In genomic region chr5:179805070-179805528, GRCh38 we compare ENCODE assay signal across 8 cellular contexts. TPM values are rescaled to one million over a fixed set of nuclear protein-coding genes. Genes with fewer than 3 reads are reported as not detected.
DNase-seq lines count a peak whose midpoint lies in the region; ATAC-seq and TF ChIP-seq lines count a peak whose summit lies in the region.

No MANE protein-coding gene starts in this region.

- H3K36me3 Mint-ChIP-seq in CD8-positive, alpha-beta T cell, result peaks cover 6% of the 10 kb centered on the region
- peaks cover 8% of the 10 kb centered on the region for H3K36me3 Mint-ChIP-seq in nephron (ENCODE audit: low read depth)

- H3K4me1 ChIP-seq in CD8-positive, alpha-beta T cell (ENCODE audit: insufficient read depth, low read length), result peaks cover 33% of the 10 kb centered on the region

- peak overlapping the region; percentile 85 for H3K4me3 Mint-ChIP-seq in CD8-positive, alpha-beta T cell
- H3K4me3 Mint-ChIP-seq in nephron, result peak overlapping the region; percentile 85 to 87 (median 85)

- H3K36me3 ChIP-seq in CD8-positive, alpha-beta T cell (ENCODE audit: insufficient read depth, low read length), result no peaks in the 10 kb centered on the region

- intact Hi-C loops in CD8-positive, alpha-beta T cell (cut with DNase I, micrococcal nuclease), result loop anchor here in 1 of 2 experiments (10.0 kb wide), 1 partner anchor 170 kb away; no protein-coding TSS in a partner anchor

- CTCF ChIA-PET in CD8-positive, alpha-beta T cell (lab: Charles Lee), result interaction anchor here (1.1 to 1.2 kb wide), 2 partner anchors 64 to 102 kb away, joined by 3 read pairs; no protein-coding TSS in a partner anchor

- no peaks in the 10 kb centered on the region for H3K9me3 Mint-ChIP-seq in CD8-positive, alpha-beta T cell
- H3K9me3 Mint-ChIP-seq in nephron, result no peaks in the 10 kb centered on the region

- ATAC-seq in CD8-positive, alpha-beta T cell, result no peak
- no peak for ATAC-seq in GM19455 (IDR thresholded peaks at IDR 0.05; ENCODE audit: unreplicated experiment)

- H3K27ac Mint-ChIP-seq in CD8-positive, alpha-beta T cell, result peak overlapping the region; percentile 86
- peak overlapping the region in 2 of 3 experiments; percentile 33 to 78 for H3K27ac Mint-ChIP-seq in nephron

- no peak for TF ChIP-seq CTCF in CD8-positive, alpha-beta T cell (IDR thresholded peaks at IDR 0.05)
- no peak for TF ChIP-seq CTCF in nephron (IDR thresholded peaks at IDR 0.05; ENCODE audit: unreplicated experiment in 3 of 3)

- no peak overlapping the region for H3K27ac ChIP-seq in CD8-positive, alpha-beta T cell (ENCODE audit: low read depth, low read length)
- H3K27ac ChIP-seq in epithelial cell of prostate, result peak overlapping the region; percentile 92

- no peaks in the 10 kb centered on the region for H3K27me3 Mint-ChIP-seq in CD8-positive, alpha-beta T cell (ENCODE audit: low read depth)
- no peaks in the 10 kb centered on the region for H3K27me3 Mint-ChIP-seq in nephron (ENCODE audit: low read depth)

- H3K9me3 ChIP-seq in CD8-positive, alpha-beta T cell (ENCODE audit: low read length), result no peaks in the 10 kb centered on the region

- H3K4me3 ChIP-seq in CD8-positive, alpha-beta T cell (ENCODE audit: low read depth, low read length), result peak overlapping the region; percentile 67

- DNase-seq in CD8-positive, alpha-beta T cell, result no peak
- DNase-seq in OCI-M1 (lab: John Stamatoyannopoulos, UW) (peak; percentile 50), epithelial cell of prostate (ENCODE audit: low read depth, low spot score) (no peak), activated gamma-delta T cell treated with Interleukin-2 at 50 U/mL for 16 hours (no peak), epidermal melanocyte (ENCODE audit: insufficient read length, low spot score) (no peak)
- DNase-seq in stimulated activated CD4-positive, alpha-beta T cell treated with anti-CD3 and anti-CD28 coated beads, Interleukin-4, amount 100 ng/mL, for 4 hours, result no peak

- POLR2A ChIA-PET in CD8-positive, alpha-beta T cell (lab: Charles Lee), result interaction anchor here (1.0 to 2.1 kb wide), 5 partner anchors 9 to 181 kb away, joined by 3 to 7 read pairs (median 5); partner anchors contain the start of gene HNRNPH1

- H3K4me1 Mint-ChIP-seq in CD8-positive, alpha-beta T cell (ENCODE audit: low read depth), result peaks cover 29% of the 10 kb centered on the region
- H3K4me1 Mint-ChIP-seq in nephron, result peaks cover 13% of the 10 kb centered on the region

- no peaks in the 10 kb centered on the region for H3K27me3 ChIP-seq in CD8-positive, alpha-beta T cell (ENCODE audit: insufficient read depth, low read length)

RNA-seq across cellular contexts. Expression of gene MGAT4B, which starts 1.6 kb away (rescaled TPM):
- 100 to 1,000 TPM; 113 to 126 TPM for total RNA-seq in CD8-positive, alpha-beta T cell

RNA-seq across cellular contexts. Expression of gene LTC4S, which starts 11.3 kb away (rescaled TPM):
- total RNA-seq in CD8-positive, alpha-beta T cell, result 1 to 10 TPM; 3.2 to 4.8 TPM

RNA-seq across cellular contexts. Expression of gene SQSTM1, which starts 15.6 kb away (rescaled TPM):
- total RNA-seq in CD8-positive, alpha-beta T cell, result 100 to 1,000 TPM; 398 to 438 TPM

RNA-seq across cellular contexts. Expression of gene MRNIP, which starts 53.5 kb away (rescaled TPM):
- total RNA-seq in CD8-positive, alpha-beta T cell, result 10 to 100 TPM; 30.0 to 38.5 TPM
